1 cellular context compared by ENCODE assay signal in genomic region chr1:246587606-246588005, GRCh38.
TF ChIP-seq lines count a peak whose summit lies in the region.

No MANE protein-coding gene starts in this region.

TF ChIP-seq in GM23338, 12 proteins besides CTCF, POLR2A, EP300 and RAD21 (continued from another document):
- TF ChIP-seq ZNF462 (CRISPR knock-in tag; IDR thresholded peaks at IDR 0.05): no peak
- TF ChIP-seq POLR2AphosphoS5 (IDR thresholded peaks at IDR 0.05; ENCODE audit: low read depth): no peak
- TF ChIP-seq ZNF114 (CRISPR knock-in tag; IDR thresholded peaks at IDR 0.05): no peak
- no peak for TF ChIP-seq EZH2phosphoT487 (IDR thresholded peaks at IDR 0.05; ENCODE audit: unreplicated experiment)
- no peak for TF ChIP-seq STAT1 (IDR thresholded peaks at IDR 0.05; ENCODE audit: unreplicated experiment)
- no peak for TF ChIP-seq CREB1 (CRISPR knock-in tag; IDR thresholded peaks at IDR 0.05; ENCODE audit: low read depth)
- TF ChIP-seq ZNF331 (CRISPR knock-in tag; IDR thresholded peaks at IDR 0.05; ENCODE audit: low read depth): no peak
- no peak for TF ChIP-seq NANOG (IDR thresholded peaks at IDR 0.05; ENCODE audit: borderline replicate concordance)
- TF ChIP-seq, protein P1, sequence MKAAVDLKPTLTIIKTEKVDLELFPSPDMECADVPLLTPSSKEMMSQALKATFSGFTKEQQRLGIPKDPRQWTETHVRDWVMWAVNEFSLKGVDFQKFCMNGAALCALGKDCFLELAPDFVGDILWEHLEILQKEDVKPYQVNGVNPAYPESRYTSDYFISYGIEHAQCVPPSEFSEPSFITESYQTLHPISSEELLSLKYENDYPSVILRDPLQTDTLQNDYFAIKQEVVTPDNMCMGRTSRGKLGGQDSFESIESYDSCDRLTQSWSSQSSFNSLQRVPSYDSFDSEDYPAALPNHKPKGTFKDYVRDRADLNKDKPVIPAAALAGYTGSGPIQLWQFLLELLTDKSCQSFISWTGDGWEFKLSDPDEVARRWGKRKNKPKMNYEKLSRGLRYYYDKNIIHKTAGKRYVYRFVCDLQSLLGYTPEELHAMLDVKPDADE (IDR thresholded peaks at IDR 0.05): no peak
- TF ChIP-seq EZH2 (IDR thresholded peaks at IDR 0.05; ENCODE audit: low read depth, unreplicated experiment): no peak
- TF ChIP-seq JUNB (IDR thresholded peaks at IDR 0.05; ENCODE audit: unreplicated experiment): no peak
